Comparison of ENCODE assay signal across 8 cellular contexts in the genomic region with DNA sequence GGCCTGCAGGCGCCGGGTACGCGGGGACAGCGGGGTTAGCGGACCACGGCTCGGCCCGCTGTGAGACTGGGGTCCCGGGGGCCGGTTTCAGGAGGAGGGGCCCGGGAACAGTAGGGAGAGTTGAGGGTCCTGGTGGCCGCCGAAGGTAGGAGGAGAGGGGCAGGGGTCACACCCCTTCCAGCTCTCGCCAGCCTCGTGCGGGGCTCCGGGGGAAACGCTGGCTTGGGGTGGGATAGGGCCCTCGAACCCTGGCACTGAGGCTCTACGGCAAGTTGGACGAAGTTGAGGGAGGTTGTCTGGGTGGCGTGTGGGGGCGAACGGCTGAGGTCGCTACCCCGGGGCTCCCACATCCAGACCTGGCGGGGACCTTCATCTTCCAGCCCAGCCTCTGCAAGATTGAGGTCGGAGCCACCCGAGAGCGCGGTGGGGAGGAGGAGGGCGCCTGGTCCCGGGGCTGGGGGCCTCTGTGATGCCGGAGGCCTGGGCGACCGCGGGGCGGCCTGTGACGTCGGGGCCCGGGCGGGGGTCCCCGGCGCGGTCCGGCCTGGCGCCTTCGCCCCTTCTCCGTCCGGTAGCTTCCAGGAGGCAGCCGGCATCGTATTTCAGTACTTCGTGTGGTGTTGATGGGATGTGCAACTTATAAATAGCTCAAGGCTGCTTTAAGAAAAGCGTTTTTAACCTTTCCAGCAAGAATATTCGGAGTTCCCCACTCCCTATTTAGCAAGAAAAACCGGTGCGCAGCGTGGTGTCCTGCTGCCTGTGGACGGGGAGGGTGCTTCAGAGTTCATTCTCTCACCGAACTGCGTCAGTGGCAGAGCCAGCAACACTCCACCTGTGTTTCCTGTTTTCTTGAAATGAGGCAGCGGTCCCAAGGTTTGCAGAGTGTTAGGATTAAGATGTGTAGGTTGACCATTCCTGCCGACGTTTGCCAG. TPM values are rescaled to one million over a fixed set of nuclear protein-coding genes. Genes with fewer than 3 reads are reported as not detected.
DNase-seq lines count a peak whose midpoint lies in the region; ATAC-seq and TF ChIP-seq lines count a peak whose summit lies in the region.

No MANE protein-coding gene starts in this region.

- peaks cover 19% of the 10 kb centered on the region for H3K27me3 ChIP-seq in transverse colon

- H3K9me3 Mint-ChIP-seq in naive thymus-derived CD8-positive, alpha-beta T cell: no peaks in the 10 kb centered on the region

- peak overlapping the region; percentile 60 for H3K4me3 ChIP-seq in epithelial cell of esophagus (ENCODE audit: low read length)
- H3K4me3 ChIP-seq in transverse colon: peak overlapping the region; percentile 57 to 84 (median 70)

- ATAC-seq in naive thymus-derived CD8-positive, alpha-beta T cell: peak; percentile 19 to 58

- H3K4me1 Mint-ChIP-seq in naive thymus-derived CD8-positive, alpha-beta T cell: peaks cover 9 to 29% (median 25%) of the 10 kb centered on the region in 4 donors

- no peaks in the 10 kb centered on the region for H3K36me3 ChIP-seq in KOPT-K1 (ENCODE audit: insufficient read depth, low read length)
- H3K36me3 ChIP-seq in transverse colon: no peaks in the 10 kb centered on the region

- H3K9me3 ChIP-seq in KOPT-K1 (ENCODE audit: insufficient read depth, low read length, poor library complexity, severe bottlenecking) (no peaks in the 10 kb centered on the region), transverse colon (no peaks in the 10 kb centered on the region)

- peaks cover 0 to 8% (median 3%) of the 10 kb centered on the region in 5 donors for H3K27me3 Mint-ChIP-seq in naive thymus-derived CD8-positive, alpha-beta T cell

- in situ Hi-C loops in transverse colon (cut with MboI; ENCODE audit: low pct_ligation_motif_present in 1 of 4, low pct_unique_long_range_greater_than_20kb in 1 of 4, low sequenced_read_pairs in 3 of 4): no loop called here

- TF ChIP-seq CTCF in epithelial cell of esophagus (IDR thresholded peaks at IDR 0.05; ENCODE audit: insufficient read depth, low read depth, low read length, missing control alignments): no peak
- TF ChIP-seq CTCF in transverse colon (IDR thresholded peaks at IDR 0.05): no peak

- peak overlapping the region; percentile 90 to 98 (median 95) for H3K4me3 Mint-ChIP-seq in naive thymus-derived CD8-positive, alpha-beta T cell

- no peak for TF ChIP-seq POLR2A in transverse colon (IDR thresholded peaks at IDR 0.05)

- H3K4me1 ChIP-seq in transverse colon: peaks cover 0 to 20% (median 12%) of the 10 kb centered on the region in 4 donors

- POLR2A ChIA-PET in naive thymus-derived CD8-positive, alpha-beta T cell (lab: Charles Lee): interaction anchor here (0.6 to 5.4 kb wide), 19 partner anchors 10 to 583 kb away, joined by 3 to 51 read pairs (median 5); a partner anchor contains a TSS

- H3K27ac ChIP-seq in KOPT-K1 (ENCODE audit: low read depth, low read length, poor library complexity, severe bottlenecking) (peak overlapping the region; percentile 22), transverse colon (peak overlapping the region; percentile 84 to 94 (median 92))

- DNase-seq in SHP77 (lab: John Stamatoyannopoulos, UW): peak; percentile 4 to 22
- no peak for DNase-seq in SHP77 treated with DMSO at 0.1 percent for 48 hours (lab: John Stamatoyannopoulos, UW)
- peak; percentile 32 for DNase-seq in activated CD8-positive, alpha-beta memory T cell treated with anti-CD3 and anti-CD28 coated beads, Interleukin-2, amount 50 U/mL, for 4 hours
- DNase-seq in epithelial cell of esophagus (ENCODE audit: low read depth): peak; percentile 34
- peak; percentile 29 to 73 (median 57) for DNase-seq in naive thymus-derived CD8-positive, alpha-beta T cell
- peak; percentile 53 for DNase-seq in transverse colon
- no peak for DNase-seq in NOMO-1 (lab: John Stamatoyannopoulos, UW; ENCODE audit: unreplicated experiment in 2 of 2)

- intact Hi-C loops in transverse colon (cut with DNase I; ENCODE audit: low total_unique reads): loop anchor here (1.0 to 10.0 kb wide), 3 partner anchors 33 to 204 kb away; a partner anchor contains a TSS

- H3K27ac Mint-ChIP-seq in naive thymus-derived CD8-positive, alpha-beta T cell: peak overlapping the region; percentile 87 to 97 (median 94)

- WGBS in transverse colon (ENCODE audit: low coverage in 1 of 2), 2 donors: 2% methylated on average over 42 of the region's 65 CpGs; no CpG with 5 or more reads in 1 of the 2 donors

- TF ChIP-seq EP300 in transverse colon (IDR thresholded peaks at IDR 0.05; ENCODE audit: low read depth): no peak

- H3K36me3 Mint-ChIP-seq in naive thymus-derived CD8-positive, alpha-beta T cell: no peaks in the 10 kb centered on the region

RNA-seq across cellular contexts. Expression of a gene that starts 0.9 kb away (rescaled TPM):
- 10 to 100 TPM; 30.8 to 31.4 TPM for total RNA-seq in naive thymus-derived CD8-positive, alpha-beta T cell
- 10 to 100 TPM; 13.5 to 31.8 (median 14.3) TPM for polyA plus RNA-seq in naive thymus-derived CD8-positive, alpha-beta T cell
- total RNA-seq in transverse colon: 10 to 100 TPM in 1 of 4 donors, 1 to 10 TPM in 3; 1.9 to 11.3 (median 5.0) TPM

RNA-seq across cellular contexts. Expression of a gene that starts 32.7 kb away (rescaled TPM):
- 1 to 10 TPM; 7.5 to 7.6 TPM for total RNA-seq in naive thymus-derived CD8-positive, alpha-beta T cell
- 1 to 10 TPM in 1 of 3 donors, under 1 TPM in 2; 0.82 to 2.2 (median 0.97) TPM for polyA plus RNA-seq in naive thymus-derived CD8-positive, alpha-beta T cell
- 1 to 10 TPM in 3 of 4 donors, not detected in 1; 1.2 to 2.1 (median 1.4) TPM for total RNA-seq in transverse colon

Comparison
In these comparisons a context has a peak if more than half of its experiments do, and no peak if none do; other contexts are left out.
1. DNase-seq: peak in SHP77 (2 of 2), activated CD8-positive, alpha-beta memory T cell treated with anti-CD3 and anti-CD28 coated beads, Interleukin-2, amount 50 U/mL, for 4 hours (single experiment), epithelial cell of esophagus (single experiment), naive thymus-derived CD8-positive, alpha-beta T cell (10 of 10) and transverse colon (single experiment); none in SHP77 treated with DMSO at 0.1 percent for 48 hours (single experiment) and NOMO-1 (0 of 2).